ENCODE assay signal across 8 cellular contexts in genomic region chr2:150548527-150548926, GRCh38.
DNase-seq lines count a peak whose midpoint lies in the region; ATAC-seq and TF ChIP-seq lines count a peak whose summit lies in the region.

No MANE protein-coding gene starts in this region.

- no peak for ATAC-seq in GM18502 (IDR thresholded peaks at IDR 0.05; ENCODE audit: poor library complexity, unreplicated experiment)
- no peak for ATAC-seq in HG02884 (IDR thresholded peaks at IDR 0.05; ENCODE audit: unreplicated experiment)

- WGBS in endodermal cell (ENCODE audit: insufficient coverage in 1 of 2, insufficient read length in 1 of 2), 2 experiments: 84 to 100% methylated on average over 1 to 2 of the region's 2 CpGs

- H3K9me3 ChIP-seq in endodermal cell (ENCODE audit: control insufficient read depth, low read length): no peaks in the 10 kb centered on the region

- H3K27ac ChIP-seq in endodermal cell (ENCODE audit: low read depth, low read length): no peak overlapping the region

- no peaks in the 10 kb centered on the region for H3K27me3 ChIP-seq in endodermal cell (ENCODE audit: control insufficient read depth, insufficient read depth, low read length, poor library complexity, severe bottlenecking)

- TF ChIP-seq CTCF in GM13976 (IDR thresholded peaks at IDR 0.05; ENCODE audit: borderline replicate concordance, control extremely low read depth, extremely low read depth, insufficient read depth, missing control alignments) (peak; percentile 35), endodermal cell (conservative IDR thresholded peaks at IDR 0.05) (peak; percentile 84)

- DNase-seq in 8988T (peak; percentile 19), GM13976 (ENCODE audit: low spot score) (no peak), NCI-H1105 (lab: John Stamatoyannopoulos, UW) (peak; percentile 9), endodermal cell (peak; percentile 61), NK-92 (lab: John Stamatoyannopoulos, UW; ENCODE audit: unreplicated experiment) (no peak)
- no peak for DNase-seq in activated T-cell treated with anti-CD3 and anti-CD28 coated beads, Interleukin-2, amount 50 U/mL, for 1 hour

- H3K9me3 Mint-ChIP-seq in endodermal cell: no peaks in the 10 kb centered on the region

- no peaks in the 10 kb centered on the region for H3K36me3 Mint-ChIP-seq in endodermal cell (ENCODE audit: low read depth)

- no peaks in the 10 kb centered on the region for H3K4me1 ChIP-seq in endodermal cell (ENCODE audit: control insufficient read depth, insufficient read depth, low read length)

- no peak overlapping the region for H3K9ac ChIP-seq in endodermal cell (ENCODE audit: extremely low read depth, low read length, poor library complexity, severe bottlenecking)

- H3K4me1 Mint-ChIP-seq in endodermal cell: no peaks in the 10 kb centered on the region

- H3K4me3 Mint-ChIP-seq in endodermal cell: no peak overlapping the region

- H3K4me3 ChIP-seq in endodermal cell (ENCODE audit: low read length): no peak overlapping the region

- no peak overlapping the region for H3K27ac Mint-ChIP-seq in endodermal cell

- no peaks in the 10 kb centered on the region for H3K27me3 Mint-ChIP-seq in endodermal cell (ENCODE audit: insufficient read depth)

- no peaks in the 10 kb centered on the region for H3K36me3 ChIP-seq in endodermal cell (ENCODE audit: control insufficient read depth, insufficient read depth, low read length)

- in situ Hi-C loops in GM13976 (cut with MboI; ENCODE audit: low sequenced_read_pairs, unreplicated experiment): no loop called here

Comparison
In these comparisons a context has a peak if more than half of its experiments do, and no peak if none do; other contexts are left out.
1. DNase-seq: peak in 8988T (single experiment), NCI-H1105 (single experiment) and endodermal cell (single experiment); none in GM13976 (single experiment), activated T-cell treated with anti-CD3 and anti-CD28 coated beads, Interleukin-2, amount 50 U/mL, for 1 hour (single experiment) and NK-92 (single experiment).